ENCODE assay signal across 9 cellular contexts in the genomic region with DNA sequence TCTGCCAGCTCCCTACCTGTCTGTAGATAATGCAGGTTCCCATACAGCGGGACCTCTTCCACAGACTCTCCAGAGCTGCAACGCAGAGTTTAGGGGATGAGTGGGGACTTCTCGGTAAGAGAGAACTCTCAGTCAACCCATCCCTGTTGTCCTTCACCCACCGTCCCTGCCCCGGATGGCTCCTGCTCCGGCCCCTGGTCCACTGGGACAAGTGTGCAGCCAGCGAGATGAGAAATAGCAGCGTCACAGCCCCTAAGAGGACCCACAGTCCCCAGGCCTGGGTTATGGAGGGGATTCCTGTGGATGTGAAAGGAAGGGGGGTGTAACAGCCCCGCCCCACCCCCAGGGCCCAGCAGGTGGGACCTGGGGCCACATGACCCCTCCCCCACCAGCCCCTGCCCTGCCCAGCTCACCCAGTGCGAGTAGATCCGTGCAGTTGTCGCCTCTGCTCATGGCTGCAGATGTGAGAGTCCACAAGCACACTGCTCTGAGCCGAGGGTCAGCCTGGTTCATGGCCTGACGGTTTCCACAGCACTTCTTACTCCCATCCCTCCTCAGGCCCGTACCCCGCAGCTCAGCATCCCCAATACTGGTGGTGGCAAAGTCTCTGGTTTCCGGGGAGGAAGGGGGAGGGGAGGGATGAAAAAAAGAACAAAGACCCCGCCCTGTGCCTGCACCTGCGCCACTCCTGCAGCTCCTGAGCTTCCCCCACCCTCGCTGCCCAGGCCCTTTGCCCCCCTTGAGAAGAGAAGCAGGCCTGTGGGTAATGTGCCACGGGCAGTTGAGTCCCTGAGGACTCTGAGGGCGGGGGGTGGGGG. TPM values are rescaled to one million over a fixed set of nuclear protein-coding genes. Genes with fewer than 3 reads are reported as not detected.
DNase-seq lines count a peak whose midpoint lies in the region; ATAC-seq and TF ChIP-seq lines count a peak whose summit lies in the region.
"Had no signal": no experiment of that assay in that cellular context is flagged by ENCODE, and none has a peak within 500 bp of the region (broad histone marks: within the 10 kb centered on the region; RNA-seq: fewer than 3 reads in every experiment).

A gene with protein sequence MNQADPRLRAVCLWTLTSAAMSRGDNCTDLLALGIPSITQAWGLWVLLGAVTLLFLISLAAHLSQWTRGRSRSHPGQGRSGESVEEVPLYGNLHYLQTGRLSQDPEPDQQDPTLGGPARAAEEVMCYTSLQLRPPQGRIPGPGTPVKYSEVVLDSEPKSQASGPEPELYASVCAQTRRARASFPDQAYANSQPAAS (minus strand): TSS at position 591 of the 818 bp plus-strand sequence. CDS start 78 bp downstream, at position 513.

- no peaks in the 10 kb centered on the region for H4K20me1 ChIP-seq in OCI-LY7 (ENCODE audit: insufficient read depth, low read length)

- ATAC-seq in GM18511 (IDR thresholded peaks at IDR 0.05; ENCODE audit: unreplicated experiment), result peak; percentile 27
- no peak for ATAC-seq in HG02678 (IDR thresholded peaks at IDR 0.05; ENCODE audit: unreplicated experiment)

- H3K27ac ChIP-seq in OCI-LY7 (ENCODE audit: low read depth, low read length, poor library complexity, severe bottlenecking), result peak within 1 kb of the TSS; percentile 89

- H3K36me3 ChIP-seq in OCI-LY7 (ENCODE audit: insufficient read depth, low read length), result peaks cover 23% of the 10 kb centered on the region

- H3K4me2 ChIP-seq in OCI-LY7 (ENCODE audit: low read length), result peak within 1 kb of the TSS; percentile 78

- no peak for TF ChIP-seq CTCF in OCI-LY7 (conservative IDR thresholded peaks at IDR 0.05; ENCODE audit: low read length)

- POLR2A ChIA-PET in OCI-LY7 (lab: Charles Lee) (interaction anchor here (0.7 to 7.6 kb wide), 13 partner anchors 11 to 114 kb away, joined by 3 to 110 read pairs (median 4); a partner anchor contains a TSS), HEK293T (lab: Yijun Ruan, JAX) (interaction anchor here (0.7 to 5.6 kb wide), 2 partner anchors 7 to 1407 kb away, joined by 3 to 35 read pairs; a partner anchor contains a TSS)

- peak; percentile 82 for DNase-seq in OCI-LY7 (ENCODE audit: low spot score)
- DNase-seq in effector CD8-positive, alpha-beta T cell (lab: John Stamatoyannopoulos, UW), result peak; percentile 22
- peak; percentile 33 for DNase-seq in stimulated activated CD4-positive, alpha-beta T cell treated with anti-CD3 and anti-CD28 coated beads, Interleukin-1b, Interleukin-23, amount 100 ng/mL, for 48 hours
- no peak for DNase-seq in HEK293T (ENCODE audit: extremely low spot score)
- no peak for DNase-seq in COLO829 (ENCODE audit: low spot score)
- DNase-seq: Kasumi-1 had no signal

- H2AFZ ChIP-seq in OCI-LY7 (ENCODE audit: low read length), result peak within 1 kb of the TSS; percentile 33

- no peaks in the 10 kb centered on the region for H3K9me3 ChIP-seq in OCI-LY7 (ENCODE audit: low read length)

- BruUV-seq in OCI-LY7 (replicated peaks; lab: Mats Ljungman, UMichigan), result no TSS peak

- H3K9me2 ChIP-seq in OCI-LY7 (ENCODE audit: insufficient read depth, low read length), result no peaks in the 10 kb centered on the region

- H3K79me2 ChIP-seq in OCI-LY7 (ENCODE audit: insufficient read depth, low read depth, low read length), result peaks cover 34% of the 10 kb centered on the region; the same call in 1 of the 2 replicates

- intact Hi-C loops in OCI-LY7 (cut with micrococcal nuclease; ENCODE audit: unreplicated experiment), result no loop called here

- CTCF ChIA-PET in OCI-LY7 (lab: Charles Lee; ENCODE audit: unreplicated experiment), result interaction anchor here (0.6 to 1.5 kb wide), 6 partner anchors 31 to 98 kb away, joined by 3 to 9 read pairs (median 4); a partner anchor contains a TSS
- CTCF ChIA-PET in HEK293T (lab: Yijun Ruan, JAX), result no interaction called here

- peak within 1 kb of the TSS; percentile 92 for H3K4me3 ChIP-seq in OCI-LY7 (ENCODE audit: low read depth, low read length, poor library complexity, severe bottlenecking)

- H3K4me1 ChIP-seq in OCI-LY7 (ENCODE audit: insufficient read depth, low read length, poor library complexity, severe bottlenecking), result peaks cover 66% of the 10 kb centered on the region

TF ChIP-seq in HEK293T, 16 proteins besides CTCF, POLR2A, EP300 and RAD21:
- no peak for TF ChIP-seq ELF4 (IDR thresholded peaks at IDR 0.05)

RNA-seq across cellular contexts. Expression of the gene that starts here (rescaled TPM):
- total RNA-seq in OCI-LY7 (2014; rRNA removed; shearing (Covaris generic)), result 176 and 210 TPM in 2 replicates
- 93.0 and 121 TPM in 2 replicates for total RNA-seq in OCI-LY7 (2022)
- total RNA-seq: myocyte had no signal

Comparison
In these comparisons a context has a peak if more than half of its experiments do, and no peak if none do; other contexts are left out.
1. DNase-seq: peak in OCI-LY7 (single experiment), effector CD8-positive, alpha-beta T cell (single experiment) and stimulated activated CD4-positive, alpha-beta T cell treated with anti-CD3 and anti-CD28 coated beads, Interleukin-1b, Interleukin-23, amount 100 ng/mL, for 48 hours (single experiment); none in HEK293T (single experiment) and COLO829 (single experiment).